Comparison of ENCODE assay signal across 1 cellular context in the genomic region with DNA sequence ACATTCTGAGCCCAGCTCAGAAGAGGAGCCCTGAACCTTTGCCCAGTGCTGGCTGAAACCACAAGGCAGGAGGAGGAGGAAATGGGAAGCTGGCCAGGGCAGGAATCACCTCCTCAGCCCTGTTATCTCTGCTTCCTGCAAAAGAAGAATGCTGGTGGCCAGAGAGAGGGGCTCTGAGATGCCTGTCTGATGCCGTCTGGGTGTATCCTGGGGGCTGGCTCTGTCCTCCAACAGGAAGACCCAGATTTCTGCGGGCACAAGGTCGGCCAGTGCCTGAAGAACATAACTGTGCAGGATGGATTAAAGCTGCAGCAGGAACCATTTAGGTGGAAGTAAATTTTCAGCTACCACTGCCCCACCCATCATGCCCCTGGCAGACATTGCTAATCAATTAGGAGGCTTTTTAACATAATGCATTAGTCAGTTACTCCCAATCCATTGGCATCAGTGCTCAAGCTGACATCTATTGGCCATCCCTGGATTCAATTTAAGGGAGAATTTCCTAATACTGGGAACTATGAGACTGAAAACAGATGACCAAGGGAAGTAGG.
TF ChIP-seq lines count a peak whose summit lies in the region.

No MANE protein-coding gene starts in this region.

TF ChIP-seq in K562, 482 proteins besides CTCF, POLR2A, EP300 and RAD21 (continued from another document):
- TF ChIP-seq, protein P1, sequence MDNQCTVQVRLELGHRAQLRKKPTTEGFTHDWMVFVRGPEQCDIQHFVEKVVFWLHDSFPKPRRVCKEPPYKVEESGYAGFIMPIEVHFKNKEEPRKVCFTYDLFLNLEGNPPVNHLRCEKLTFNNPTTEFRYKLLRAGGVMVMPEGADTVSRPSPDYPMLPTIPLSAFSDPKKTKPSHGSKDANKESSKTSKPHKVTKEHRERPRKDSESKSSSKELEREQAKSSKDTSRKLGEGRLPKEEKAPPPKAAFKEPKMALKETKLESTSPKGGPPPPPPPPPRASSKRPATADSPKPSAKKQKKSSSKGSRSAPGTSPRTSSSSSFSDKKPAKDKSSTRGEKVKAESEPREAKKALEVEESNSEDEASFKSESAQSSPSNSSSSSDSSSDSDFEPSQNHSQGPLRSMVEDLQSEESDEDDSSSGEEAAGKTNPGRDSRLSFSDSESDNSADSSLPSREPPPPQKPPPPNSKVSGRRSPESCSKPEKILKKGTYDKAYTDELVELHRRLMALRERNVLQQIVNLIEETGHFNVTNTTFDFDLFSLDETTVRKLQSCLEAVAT (IDR thresholded peaks at IDR 0.05) = 0 out of 4 replicates have a peak, but pooled peaks of 1 of the 2 experiments have one; percentile 56
